ENCODE assay signal across 18 cellular contexts in genomic region chr10:77306666-77307065, GRCh38.
"Had no signal": no experiment of that assay in that cellular context is flagged by ENCODE, and none has a peak within 500 bp of the region (broad histone marks: within the 10 kb centered on the region; RNA-seq: fewer than 3 reads in every experiment).

No MANE protein-coding gene starts in this region.

- H3K27me3 ChIP-seq: dorsolateral prefrontal cortex, sigmoid colon, thyroid gland had no signal

- H3K4me3 Mint-ChIP-seq: naive thymus-derived CD8-positive, alpha-beta T cell; type B pancreatic cell had no signal

- H3K36me3 Mint-ChIP-seq: type B pancreatic cell had no signal

- H3K27ac Mint-ChIP-seq: naive thymus-derived CD8-positive, alpha-beta T cell; type B pancreatic cell had no signal

- H3K36me3 ChIP-seq: heart left ventricle, neutrophil, sigmoid colon, suprapubic skin, thyroid gland had no signal

- FAIRE-seq: frontal cortex, urothelium cell line had no signal

- H3K4me2 ChIP-seq: smooth muscle cell had no signal

- H3K9me3 Mint-ChIP-seq: type B pancreatic cell had no signal

- DNase-seq: cortex of kidney; dorsolateral prefrontal cortex; effector CD8-positive, alpha-beta T cell; heart left ventricle; hippocampal formation; left colon; mucosa of descending colon; naive thymus-derived CD8-positive, alpha-beta T cell; sigmoid colon; stimulated activated CD4-positive, alpha-beta T cell treated with anti-CD3 and anti-CD28 coated beads, Interleukin-2, amount 100 ng/mL, for 48 hours; stimulated activated naive CD8-positive, alpha-beta T cell treated with anti-CD3 and anti-CD28 coated beads, Interleukin-15, Interleukin-2, amounts not matched to agents 100 U/mL and 50 U/mL, for 24 hours; thyroid gland had no signal

- H3K4me3 ChIP-seq: dorsolateral prefrontal cortex, heart left ventricle, mucosa of descending colon, sigmoid colon, smooth muscle cell, suprapubic skin, thyroid gland had no signal

- H3K27ac ChIP-seq: dorsolateral prefrontal cortex, heart left ventricle, neutrophil, suprapubic skin, thyroid gland had no signal

- H3K9me3 ChIP-seq: heart left ventricle, mucosa of descending colon, neutrophil, sigmoid colon, thyroid gland had no signal

- H3K4me1 ChIP-seq: heart left ventricle, suprapubic skin, thyroid gland had no signal

- ATAC-seq: heart left ventricle; left colon; mucosa of descending colon; naive thymus-derived CD8-positive, alpha-beta T cell; stimulated activated naive CD8-positive, alpha-beta T cell treated with anti-CD3 and anti-CD28 coated beads, Interleukin-15, Interleukin-2, amounts not matched to agents 100 U/mL and 50 U/mL, for 24 hours had no signal
